22 cellular contexts compared by ENCODE assay signal in genomic region chr10:75073442-75073841, GRCh38.
"Had no signal": no experiment of that assay in that cellular context is flagged by ENCODE, and none has a peak within 500 bp of the region (broad histone marks: within the 10 kb centered on the region; RNA-seq: fewer than 3 reads in every experiment).

No MANE protein-coding gene starts in this region.

- H3K27me3 ChIP-seq: dorsolateral prefrontal cortex, esophagus muscularis mucosa, foreskin keratinocyte, heart left ventricle, hepatocyte, left lung had no signal

- H3K4me1 ChIP-seq: foreskin keratinocyte, left lung, lower lobe of right lung had no signal

- FAIRE-seq: colon, endothelial cell of umbilical vein, frontal cortex, islet of Langerhans, keratinocyte had no signal

- H3K4me2 ChIP-seq: hepatocyte had no signal

- H3K4me3 ChIP-seq: coronary artery, dorsolateral prefrontal cortex, esophagus muscularis mucosa, heart left ventricle, hepatocyte, left lung, lower lobe of right lung, mucosa of descending colon had no signal

- H3K79me2 ChIP-seq: hepatocyte had no signal

- H3K36me3 ChIP-seq: esophagus muscularis mucosa, heart left ventricle, left lung, lower lobe of right lung had no signal

- H3K27ac ChIP-seq: coronary artery, dorsolateral prefrontal cortex, esophagus muscularis mucosa, foreskin keratinocyte, heart left ventricle, hepatocyte, left lung, lower lobe of right lung had no signal

- DNase-seq: dermis blood vessel endothelial cell; dorsolateral prefrontal cortex; effector CD4-positive, alpha-beta T cell; effector memory CD4-positive, alpha-beta T cell; foreskin keratinocyte; glutamatergic neuron; heart left ventricle; hypothalamus; left cardiac atrium; left lung; left ventricle myocardium superior; lower lobe of right lung; mesenchymal stem cell; mucosa of descending colon had no signal

- H3K9me3 ChIP-seq: esophagus muscularis mucosa, heart left ventricle, left lung, lower lobe of right lung, mucosa of descending colon had no signal

- H2AFZ ChIP-seq: hepatocyte had no signal

- ATAC-seq: foreskin keratinocyte, left cardiac atrium, left lung, left ventricle myocardium superior, lower lobe of right lung, mucosa of descending colon had no signal
